11 cellular contexts compared by ENCODE assay signal in the genomic region with DNA sequence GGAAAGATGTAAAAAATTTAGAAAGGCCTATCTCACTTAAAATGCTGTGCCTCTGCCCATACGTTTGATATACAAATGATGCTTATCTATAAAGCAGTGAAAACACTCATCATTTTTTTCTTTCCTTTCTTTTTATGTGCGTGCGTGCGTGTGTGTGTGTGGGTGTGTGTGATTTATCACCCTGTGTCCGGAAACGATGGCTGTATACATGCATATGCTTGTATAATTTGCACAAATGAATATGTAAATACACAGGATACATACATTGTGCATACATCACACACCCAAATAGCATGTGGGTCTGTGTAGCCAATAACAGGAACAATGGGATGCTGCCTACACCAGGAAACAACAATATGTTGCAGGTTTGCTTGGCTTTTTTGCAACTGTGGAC.
DNase-seq lines count a peak whose midpoint lies in the region; TF ChIP-seq lines count a peak whose summit lies in the region.
"Had no signal": no experiment of that assay in that cellular context is flagged by ENCODE, and none has a peak within 500 bp of the region (broad histone marks: within the 10 kb centered on the region; RNA-seq: fewer than 3 reads in every experiment).

No MANE protein-coding gene starts in this region.

- no peaks in the 10 kb centered on the region for H3K36me3 Mint-ChIP-seq in activated CD4-positive, alpha-beta memory T cell treated with anti-CD3 and anti-CD28 coated beads for 36 hours
- no peaks in the 10 kb centered on the region for H3K36me3 Mint-ChIP-seq in activated CD4-positive, alpha-beta memory T cell treated with anti-CD3 and anti-CD28 coated beads, Interleukin-2, amount 10 ng/mL, durations not matched to agents 7 days and 5 days (ENCODE audit: low read depth)
- no peaks in the 10 kb centered on the region for H3K36me3 Mint-ChIP-seq in nephron (ENCODE audit: low read depth)

- peaks cover 3% of the 10 kb centered on the region for H3K4me1 Mint-ChIP-seq in activated CD4-positive, alpha-beta memory T cell treated with anti-CD3 and anti-CD28 coated beads for 36 hours (ENCODE audit: low read depth)
- H3K4me1 Mint-ChIP-seq in activated CD4-positive, alpha-beta memory T cell treated with anti-CD3 and anti-CD28 coated beads, Interleukin-2, amount 10 ng/mL, durations not matched to agents 7 days and 5 days: no peaks in the 10 kb centered on the region
- H3K4me1 Mint-ChIP-seq in nephron: peaks cover 38% of the 10 kb centered on the region

- TF ChIP-seq CTCF in nephron (IDR thresholded peaks at IDR 0.05; ENCODE audit: unreplicated experiment in 3 of 3): no peak

- DNase-seq in NCI-H2171 treated with DMSO at 0.1 percent for 48 hours (lab: John Stamatoyannopoulos, UW) (peak; percentile 42), NCI-H2171 (lab: John Stamatoyannopoulos, UW) (no peak), NCI-H526 treated with DMSO at 0.1 percent for 48 hours (lab: John Stamatoyannopoulos, UW) (peak; percentile 26), MV-4-11 (lab: John Stamatoyannopoulos, UW) (no peak), iPS-NIHi7 (ENCODE audit: extremely low spot score) (no peak)
- DNase-seq in activated CD4-positive, alpha-beta memory T cell treated with anti-CD3 and anti-CD28 coated beads for 36 hours: peak; percentile 13
- DNase-seq in activated CD4-positive, alpha-beta memory T cell treated with anti-CD3 and anti-CD28 coated beads, Interleukin-2, amount 10 ng/mL, durations not matched to agents 7 days and 5 days: no peak
- DNase-seq: AML-193; CD4-positive, alpha-beta T cell; H9 had no signal

- H3K27me3 Mint-ChIP-seq in activated CD4-positive, alpha-beta memory T cell treated with anti-CD3 and anti-CD28 coated beads for 36 hours: no peaks in the 10 kb centered on the region
- no peaks in the 10 kb centered on the region for H3K27me3 Mint-ChIP-seq in activated CD4-positive, alpha-beta memory T cell treated with anti-CD3 and anti-CD28 coated beads, Interleukin-2, amount 10 ng/mL, durations not matched to agents 7 days and 5 days
- no peaks in the 10 kb centered on the region for H3K27me3 Mint-ChIP-seq in nephron (ENCODE audit: low read depth)
- H3K27me3 Mint-ChIP-seq: CD4-positive, alpha-beta T cell had no signal

- H3K4me3 Mint-ChIP-seq in activated CD4-positive, alpha-beta memory T cell treated with anti-CD3 and anti-CD28 coated beads for 36 hours: no peak overlapping the region
- no peak overlapping the region for H3K4me3 Mint-ChIP-seq in activated CD4-positive, alpha-beta memory T cell treated with anti-CD3 and anti-CD28 coated beads, Interleukin-2, amount 10 ng/mL, durations not matched to agents 7 days and 5 days
- peak overlapping the region in 1 of 3 experiments; percentile 28 for H3K4me3 Mint-ChIP-seq in nephron
- H3K4me3 Mint-ChIP-seq: CD4-positive, alpha-beta T cell; H9 had no signal

- intact Hi-C loops in activated CD4-positive, alpha-beta memory T cell treated with anti-CD3 and anti-CD28 coated beads for 36 hours (cut with micrococcal nuclease): no loop called here

- POLR2A ChIA-PET in activated CD4-positive, alpha-beta memory T cell treated with anti-CD3 and anti-CD28 coated beads for 36 hours (lab: Charles Lee): no interaction called here
- POLR2A ChIA-PET in activated CD4-positive, alpha-beta memory T cell treated with anti-CD3 and anti-CD28 coated beads, Interleukin-2, amount 10 ng/mL, durations not matched to agents 7 days and 5 days (lab: Charles Lee): no interaction called here

- CTCF ChIA-PET in activated CD4-positive, alpha-beta memory T cell treated with anti-CD3 and anti-CD28 coated beads for 36 hours (lab: Charles Lee): no interaction called here
- CTCF ChIA-PET in activated CD4-positive, alpha-beta memory T cell treated with anti-CD3 and anti-CD28 coated beads, Interleukin-2, amount 10 ng/mL, durations not matched to agents 7 days and 5 days (lab: Charles Lee): no interaction called here

- no peak overlapping the region for H3K27ac Mint-ChIP-seq in activated CD4-positive, alpha-beta memory T cell treated with anti-CD3 and anti-CD28 coated beads for 36 hours
- no peak overlapping the region for H3K27ac Mint-ChIP-seq in activated CD4-positive, alpha-beta memory T cell treated with anti-CD3 and anti-CD28 coated beads, Interleukin-2, amount 10 ng/mL, durations not matched to agents 7 days and 5 days
- H3K27ac Mint-ChIP-seq in nephron: peak overlapping the region; percentile 85 to 98 (median 96)
- H3K27ac Mint-ChIP-seq: CD4-positive, alpha-beta T cell; H9 had no signal

- no peaks in the 10 kb centered on the region for H3K9me3 Mint-ChIP-seq in activated CD4-positive, alpha-beta memory T cell treated with anti-CD3 and anti-CD28 coated beads for 36 hours
- H3K9me3 Mint-ChIP-seq in activated CD4-positive, alpha-beta memory T cell treated with anti-CD3 and anti-CD28 coated beads, Interleukin-2, amount 10 ng/mL, durations not matched to agents 7 days and 5 days: no peaks in the 10 kb centered on the region
- no peaks in the 10 kb centered on the region for H3K9me3 Mint-ChIP-seq in nephron
- H3K9me3 Mint-ChIP-seq: CD4-positive, alpha-beta T cell had no signal

Comparison
In these comparisons a context has a peak if more than half of its experiments do, and no peak if none do; other contexts are left out.
1. DNase-seq: peak in NCI-H2171 treated with DMSO at 0.1 percent for 48 hours (single experiment), activated CD4-positive, alpha-beta memory T cell treated with anti-CD3 and anti-CD28 coated beads for 36 hours (single experiment) and NCI-H526 treated with DMSO at 0.1 percent for 48 hours (single experiment); none in NCI-H2171 (single experiment), activated CD4-positive, alpha-beta memory T cell treated with anti-CD3 and anti-CD28 coated beads, Interleukin-2, amount 10 ng/mL, durations not matched to agents 7 days and 5 days (single experiment), MV-4-11 (single experiment) and iPS-NIHi7 (single experiment).
2. H3K27ac Mint-ChIP-seq: peak in nephron (3 of 3); none in activated CD4-positive, alpha-beta memory T cell treated with anti-CD3 and anti-CD28 coated beads for 36 hours (single experiment) and activated CD4-positive, alpha-beta memory T cell treated with anti-CD3 and anti-CD28 coated beads, Interleukin-2, amount 10 ng/mL, durations not matched to agents 7 days and 5 days (single experiment).